Comparison of ENCODE assay signal across 1 cellular context in genomic region chr18:79753391-79753851, GRCh38.
TF ChIP-seq lines count a peak whose summit lies in the region.

No MANE protein-coding gene starts in this region.

TF ChIP-seq in IMR-90, 13 proteins besides CTCF, POLR2A, EP300 and RAD21 (continued from another document):
- TF ChIP-seq USF2 (IDR thresholded peaks at IDR 0.05; ENCODE audit: low read depth, low read length) (no peak), MXI1 (IDR thresholded peaks at IDR 0.05; ENCODE audit: borderline replicate concordance, low read depth, low read length) (no peak), SMC3 (IDR thresholded peaks at IDR 0.05; ENCODE audit: low read depth, low read length) (no peak)
